In genomic region chrX:84188320-84188834, GRCh38 we compare ENCODE assay signal across 8 cellular contexts. TPM values are rescaled to one million over a fixed set of nuclear protein-coding genes. Genes with fewer than 3 reads are reported as not detected.
A peak's percentile ranks its signal among the peaks of the same experiment; 100 is the strongest.
DNase-seq lines count a peak whose midpoint lies in the region; ATAC-seq and TF ChIP-seq lines count a peak whose summit lies in the region.

No MANE protein-coding gene starts in this region.

- WGBS in endodermal cell (ENCODE audit: insufficient coverage in 1 of 2, insufficient read length in 1 of 2), 2 experiments, result 11% methylated on average over 13 of the region's 19 CpGs; no CpG with 5 or more reads in 1 of the 2 experiments
- no CpG with 5 or more reads among the region's 19 CpGs for WGBS in mesendoderm (ENCODE audit: extremely low coverage, insufficient coverage, low lambda C conversion rate)
- WGBS in upper lobe of left lung, 2 donors, result 41% methylated on average over 10 of the region's 19 CpGs; no CpG with 5 or more reads in 1 of the 2 donors

- peak overlapping the region; percentile 60 for H3K56ac ChIP-seq in mesendoderm (ENCODE audit: low read length)

- H3K23ac ChIP-seq in mesendoderm (ENCODE audit: low read length), result no peak overlapping the region

- H3K4me1 ChIP-seq in NT2/D1 (ENCODE audit: insufficient read depth, insufficient read length) (no peaks in the 10 kb centered on the region), endodermal cell (ENCODE audit: control insufficient read depth, insufficient read depth, low read length) (peaks cover 5% of the 10 kb centered on the region), mesendoderm (ENCODE audit: control insufficient read depth, low read depth, low read length) (no peaks in the 10 kb centered on the region), upper lobe of left lung (no peaks in the 10 kb centered on the region)

- no peak overlapping the region for H3K27ac Mint-ChIP-seq in activated naive CD4-positive, alpha-beta T cell treated with anti-CD3 and anti-CD28 coated beads, Interleukin-2, amount 10 ng/mL, durations not matched to agents 7 days and 5 days
- H3K27ac Mint-ChIP-seq in endodermal cell, result no peak overlapping the region

- H3K4ac ChIP-seq in mesendoderm (ENCODE audit: low read depth, low read length), result no peak overlapping the region

- H4K8ac ChIP-seq in mesendoderm (ENCODE audit: low read depth, low read length), result no peak overlapping the region

- DNase-seq in activated naive CD4-positive, alpha-beta T cell treated with anti-CD3 and anti-CD28 coated beads, Interleukin-2, amount 50 U/mL, for 16 hours, result peak; percentile 8
- no peak for DNase-seq in activated naive CD4-positive, alpha-beta T cell treated with anti-CD3 and anti-CD28 coated beads, Interleukin-2, amount 10 ng/mL, durations not matched to agents 7 days and 5 days
- peak; percentile 35 for DNase-seq in NT2/D1 (ENCODE audit: low read depth, low spot score)
- no peak for DNase-seq in endodermal cell
- peak; percentile 76 for DNase-seq in mesendoderm
- peak in 1 of 2 donors; percentile 31 for DNase-seq in upper lobe of left lung
- DNase-seq in cortex of kidney (lab: John Stamatoyannopoulos, UW), result no peak

- H3K4me1 Mint-ChIP-seq in activated naive CD4-positive, alpha-beta T cell treated with anti-CD3 and anti-CD28 coated beads, Interleukin-2, amount 10 ng/mL, durations not matched to agents 7 days and 5 days, result peaks cover 5% of the 10 kb centered on the region
- peaks cover 11% of the 10 kb centered on the region for H3K4me1 Mint-ChIP-seq in endodermal cell

- H2BK120ac ChIP-seq in mesendoderm (ENCODE audit: low read depth, low read length), result peak overlapping the region; percentile 36

- H3K27ac ChIP-seq in endodermal cell (ENCODE audit: low read depth, low read length) (no peak overlapping the region), mesendoderm (ENCODE audit: low read depth, low read length) (no peak overlapping the region), upper lobe of left lung (peak overlapping the region in 2 of 4 donors; percentile 35 to 57)

- TF ChIP-seq EP300 in upper lobe of left lung (IDR thresholded peaks at IDR 0.05), result no peak

- TF ChIP-seq CTCF in endodermal cell (conservative IDR thresholded peaks at IDR 0.05) (no peak), upper lobe of left lung (IDR thresholded peaks at IDR 0.05) (no peak)

- peak overlapping the region; percentile 17 for H3K9ac ChIP-seq in NT2/D1 (ENCODE audit: insufficient read length, low read depth)
- H3K9ac ChIP-seq in endodermal cell (ENCODE audit: extremely low read depth, low read length, poor library complexity, severe bottlenecking), result no peak overlapping the region
- H3K9ac ChIP-seq in mesendoderm (ENCODE audit: low read length), result no peak overlapping the region

- no peak for TF ChIP-seq POLR2A in upper lobe of left lung (IDR thresholded peaks at IDR 0.05)

- H3K9me3 Mint-ChIP-seq in activated naive CD4-positive, alpha-beta T cell treated with anti-CD3 and anti-CD28 coated beads, Interleukin-2, amount 10 ng/mL, durations not matched to agents 7 days and 5 days, result no peaks in the 10 kb centered on the region
- peaks cover 49% of the 10 kb centered on the region for H3K9me3 Mint-ChIP-seq in endodermal cell

- no peak overlapping the region for H3K18ac ChIP-seq in mesendoderm (ENCODE audit: low read length)

- H2AK5ac ChIP-seq in mesendoderm (ENCODE audit: low read length), result no peak overlapping the region

- H3K27me3 ChIP-seq in NT2/D1 (ENCODE audit: insufficient read depth, insufficient read length), result no peaks in the 10 kb centered on the region
- no peaks in the 10 kb centered on the region for H3K27me3 ChIP-seq in endodermal cell (ENCODE audit: control insufficient read depth, insufficient read depth, low read length, poor library complexity, severe bottlenecking)
- H3K27me3 ChIP-seq in mesendoderm (ENCODE audit: insufficient read depth, low read length, poor library complexity), result no peaks in the 10 kb centered on the region
- no peaks in the 10 kb centered on the region for H3K27me3 ChIP-seq in upper lobe of left lung

- H2BK5ac ChIP-seq in mesendoderm (ENCODE audit: low read length), result no peak overlapping the region

- H3K4me3 Mint-ChIP-seq in activated naive CD4-positive, alpha-beta T cell treated with anti-CD3 and anti-CD28 coated beads, Interleukin-2, amount 10 ng/mL, durations not matched to agents 7 days and 5 days, result no peak overlapping the region
- peak overlapping the region; percentile 85 for H3K4me3 Mint-ChIP-seq in endodermal cell

- H3K79me2 ChIP-seq in mesendoderm (ENCODE audit: control insufficient read depth, insufficient read depth, low read length), result no peaks in the 10 kb centered on the region

- H3K9me3 ChIP-seq in NT2/D1 (ENCODE audit: insufficient read depth, low read length) (no peaks in the 10 kb centered on the region), endodermal cell (ENCODE audit: control insufficient read depth, low read length) (no peaks in the 10 kb centered on the region), upper lobe of left lung (no peaks in the 10 kb centered on the region)

- H4K5ac ChIP-seq in mesendoderm (ENCODE audit: low read length), result no peak overlapping the region

- no peak overlapping the region for H3K4me2 ChIP-seq in mesendoderm (ENCODE audit: low read length)

- H3K4me3 ChIP-seq in NT2/D1 (ENCODE audit: insufficient read length, low read depth) (peak overlapping the region; percentile 72), endodermal cell (ENCODE audit: low read length) (peak overlapping the region; percentile 53), mesendoderm (ENCODE audit: low read length) (no peak overlapping the region), upper lobe of left lung (peak overlapping the region; percentile 36 to 61 (median 54))

- CTCF ChIA-PET in activated naive CD4-positive, alpha-beta T cell treated with anti-CD3 and anti-CD28 coated beads, Interleukin-2, amount 10 ng/mL, durations not matched to agents 7 days and 5 days (lab: Charles Lee), result no interaction called here

- H3K27me3 Mint-ChIP-seq in activated naive CD4-positive, alpha-beta T cell treated with anti-CD3 and anti-CD28 coated beads, Interleukin-2, amount 10 ng/mL, durations not matched to agents 7 days and 5 days, result peaks cover 23% of the 10 kb centered on the region
- H3K27me3 Mint-ChIP-seq in endodermal cell (ENCODE audit: insufficient read depth), result no peaks in the 10 kb centered on the region

- H3K79me1 ChIP-seq in mesendoderm (ENCODE audit: low read length), result no peaks in the 10 kb centered on the region

- ATAC-seq in HG03196 (IDR thresholded peaks at IDR 0.05; ENCODE audit: unreplicated experiment) (peak; percentile 61), upper lobe of left lung (ENCODE audit: low FRiP score in 2 of 2) (peak; percentile 51 to 81)

- H3K36me3 ChIP-seq in NT2/D1 (ENCODE audit: insufficient read depth, insufficient read length, low read length), result no peaks in the 10 kb centered on the region
- no peaks in the 10 kb centered on the region for H3K36me3 ChIP-seq in endodermal cell (ENCODE audit: control insufficient read depth, insufficient read depth, low read length)
- no peaks in the 10 kb centered on the region for H3K36me3 ChIP-seq in mesendoderm (ENCODE audit: control insufficient read depth, insufficient read depth, low read length)
- H3K36me3 ChIP-seq in upper lobe of left lung, result no peaks in the 10 kb centered on the region

- no peak overlapping the region for H2BK15ac ChIP-seq in mesendoderm (replicated peaks; ENCODE audit: low read depth)

- no peaks in the 10 kb centered on the region for H3K36me3 Mint-ChIP-seq in activated naive CD4-positive, alpha-beta T cell treated with anti-CD3 and anti-CD28 coated beads, Interleukin-2, amount 10 ng/mL, durations not matched to agents 7 days and 5 days
- no peaks in the 10 kb centered on the region for H3K36me3 Mint-ChIP-seq in endodermal cell (ENCODE audit: low read depth)

RNA-seq across cellular contexts. Expression of gene RPS6KA6, which starts 0.4 kb away (rescaled TPM):
- total RNA-seq in endodermal cell, result 10 to 100 TPM; 17.9 to 18.3 TPM
- polyA plus RNA-seq in endodermal cell (2013, experiment 1 of 2), result 8.0 TPM
- polyA plus RNA-seq in endodermal cell (2013, experiment 2 of 2), result 8.9 TPM
- 5.8 TPM for polyA plus RNA-seq in mesendoderm (2013, experiment 1 of 2)
- polyA plus RNA-seq in mesendoderm (2013, experiment 2 of 2), result 5.7 TPM
- 1 to 10 TPM in 5 of 6 donors, under 1 TPM in 1; 0.55 to 2.3 (median 1.2) TPM for total RNA-seq in upper lobe of left lung

Comparison
In these comparisons a context has a peak if more than half of its experiments do, and no peak if none do; other contexts are left out.
1. DNase-seq: peak in activated naive CD4-positive, alpha-beta T cell treated with anti-CD3 and anti-CD28 coated beads, Interleukin-2, amount 50 U/mL, for 16 hours (single experiment), NT2/D1 (single experiment) and mesendoderm (single experiment); none in activated naive CD4-positive, alpha-beta T cell treated with anti-CD3 and anti-CD28 coated beads, Interleukin-2, amount 10 ng/mL, durations not matched to agents 7 days and 5 days (single experiment), endodermal cell (single experiment) and cortex of kidney (single experiment).
2. RNA of gene RPS6KA6, which starts 0.4 kb away (total RNA-seq): 17.9 to 18.3 TPM in endodermal cell; 0.55 to 2.3 TPM in upper lobe of left lung; every median in the first group is over 4 times any median in the second.